In genomic region chr5:66710557-66710956, GRCh38 we compare ENCODE assay signal across 21 cellular contexts.
A peak's percentile ranks its signal among the peaks of the same experiment; 100 is the strongest.
DNase-seq lines count a peak whose midpoint lies in the region; TF ChIP-seq lines count a peak whose summit lies in the region.
"Had no signal": no experiment of that assay in that cellular context is flagged by ENCODE, and none has a peak within 500 bp of the region (broad histone marks: within the 10 kb centered on the region; RNA-seq: fewer than 3 reads in every experiment).

No MANE protein-coding gene starts in this region.

- H3K9ac ChIP-seq in Karpas-422 (ENCODE audit: low read length), result no peak overlapping the region
- H3K9ac ChIP-seq: parathyroid adenoma had no signal

- H3K79me2 ChIP-seq in Karpas-422 (ENCODE audit: low read length), result no peaks in the 10 kb centered on the region
- H3K79me2 ChIP-seq: parathyroid adenoma had no signal

- no peaks in the 10 kb centered on the region for H4K20me1 ChIP-seq in Karpas-422 (ENCODE audit: insufficient read depth, low read depth, low read length)

- H3K9me3 Mint-ChIP-seq in activated CD4-positive, alpha-beta T cell treated with anti-CD3 and anti-CD28 coated beads, Interleukin-2, amount 10 ng/mL, durations not matched to agents 7 days and 5 days, result peaks cover 21% of the 10 kb centered on the region

- H3K36me3 Mint-ChIP-seq in activated CD4-positive, alpha-beta T cell treated with anti-CD3 and anti-CD28 coated beads, Interleukin-2, amount 10 ng/mL, durations not matched to agents 7 days and 5 days (ENCODE audit: low read depth), result peaks cover 2% of the 10 kb centered on the region
- H3K36me3 Mint-ChIP-seq: activated naive CD8-positive, alpha-beta T cell treated with anti-CD3 and anti-CD28 coated beads for 36 hours; naive B cell had no signal

- in situ Hi-C loops in brain microvascular endothelial cell (cut with HindIII; ENCODE audit: low pct_ligation_motif_present, low sequenced_read_pairs), result no loop called here

- H3K27ac Mint-ChIP-seq in activated CD4-positive, alpha-beta T cell treated with anti-CD3 and anti-CD28 coated beads, Interleukin-2, amount 10 ng/mL, durations not matched to agents 7 days and 5 days, result no peak overlapping the region
- H3K27ac Mint-ChIP-seq: activated CD4-positive, alpha-beta T cell treated with anti-CD3 and anti-CD28 coated beads, Interleukin-2, amount 10 ng/mL, durations not matched to agents 24 days and 14 days; activated naive CD8-positive, alpha-beta T cell treated with anti-CD3 and anti-CD28 coated beads for 36 hours; CD4-positive, alpha-beta T cell; H9 had no signal

- H2AFZ ChIP-seq in Karpas-422 (ENCODE audit: low read length), result no peak overlapping the region
- H2AFZ ChIP-seq: parathyroid adenoma had no signal

- no peak overlapping the region for H3K4me3 ChIP-seq in Karpas-422 (ENCODE audit: low read length)
- no peak overlapping the region for H3K4me3 ChIP-seq in brain microvascular endothelial cell (ENCODE audit: low read depth, low read length)
- H3K4me3 ChIP-seq: cardiac muscle cell, vagina had no signal

- peak; percentile 12 for DNase-seq in Karpas-422
- peak; percentile 80 for DNase-seq in brain microvascular endothelial cell
- peak; percentile 75 for DNase-seq in fibroblast of the conjunctiva (ENCODE audit: low read depth)
- DNase-seq in smooth muscle cell of the brain vasculature (ENCODE audit: low read depth, low spot score), result peak; percentile 33
- DNase-seq in NCI-H82 (lab: John Stamatoyannopoulos, UW), result no peak
- no peak for DNase-seq in activated CD4-positive, alpha-beta T cell treated with anti-CD3 and anti-CD28 coated beads, Interleukin-2, amount 10 ng/mL, durations not matched to agents 7 days and 5 days
- no peak for DNase-seq in SW480 (ENCODE audit: low spot score)
- DNase-seq: activated CD4-positive, alpha-beta T cell treated with anti-CD3 and anti-CD28 coated beads, Interleukin-2, amount 10 ng/mL, durations not matched to agents 24 days and 14 days; activated naive CD8-positive, alpha-beta T cell treated with anti-CD3 and anti-CD28 coated beads for 36 hours; CD4-positive, alpha-beta T cell; dermis blood vessel endothelial cell; DMS 273 treated with DMSO at 0.1 percent for 48 hours; H9; left colon; naive B cell; NCI-H1417; stimulated activated CD4-positive, alpha-beta T cell treated with anti-CD3 and anti-CD28 coated beads, Interleukin-1b, Interleukin-23, amount 100 ng/mL, for 48 hours had no signal

- H3K36me3 ChIP-seq in Karpas-422 (ENCODE audit: insufficient read depth, low read length), result no peaks in the 10 kb centered on the region
- H3K36me3 ChIP-seq in brain microvascular endothelial cell (replicated peaks), result no peaks in the 10 kb centered on the region
- H3K36me3 ChIP-seq: cardiac muscle cell, vagina had no signal

- H3K27ac ChIP-seq in Karpas-422 (ENCODE audit: low read length), result no peak overlapping the region
- H3K27ac ChIP-seq in brain microvascular endothelial cell, result no peak overlapping the region
- H3K27ac ChIP-seq: cardiac muscle cell, parathyroid adenoma, vagina, VCaP had no signal

- no peaks in the 10 kb centered on the region for H3K9me2 ChIP-seq in Karpas-422 (replicated peaks; ENCODE audit: insufficient read depth, low read length)

- H3K4me3 Mint-ChIP-seq in activated CD4-positive, alpha-beta T cell treated with anti-CD3 and anti-CD28 coated beads, Interleukin-2, amount 10 ng/mL, durations not matched to agents 7 days and 5 days, result no peak overlapping the region
- H3K4me3 Mint-ChIP-seq: activated CD4-positive, alpha-beta T cell treated with anti-CD3 and anti-CD28 coated beads, Interleukin-2, amount 10 ng/mL, durations not matched to agents 24 days and 14 days; activated naive CD8-positive, alpha-beta T cell treated with anti-CD3 and anti-CD28 coated beads for 36 hours; CD4-positive, alpha-beta T cell; H9; naive B cell had no signal

- POLR2A ChIA-PET in activated CD4-positive, alpha-beta T cell treated with anti-CD3 and anti-CD28 coated beads, Interleukin-2, amount 10 ng/mL, durations not matched to agents 7 days and 5 days (lab: Charles Lee), result no interaction called here

- CTCF ChIA-PET in activated CD4-positive, alpha-beta T cell treated with anti-CD3 and anti-CD28 coated beads, Interleukin-2, amount 10 ng/mL, durations not matched to agents 7 days and 5 days (lab: Charles Lee), result interaction anchor here (0.6 to 1.4 kb wide), 2 partner anchors 402 to 529 kb away, joined by 3 read pairs; no protein-coding TSS in a partner anchor

- no peaks in the 10 kb centered on the region for H3K9me3 ChIP-seq in Karpas-422 (ENCODE audit: low read length)
- H3K9me3 ChIP-seq: vagina had no signal

- no peak for TF ChIP-seq CTCF in brain microvascular endothelial cell (IDR thresholded peaks at IDR 0.05; ENCODE audit: low read depth, low read length, missing control alignments)

- H3K4me1 ChIP-seq in Karpas-422 (ENCODE audit: low read length), result peaks cover 1% of the 10 kb centered on the region; the same call in 1 of the 2 replicates
- H3K4me1 ChIP-seq: parathyroid adenoma, vagina had no signal

- H3K27me3 ChIP-seq in Karpas-422 (ENCODE audit: low read length) (no peaks in the 10 kb centered on the region), brain microvascular endothelial cell (replicated peaks) (no peaks in the 10 kb centered on the region)
- H3K27me3 ChIP-seq: cardiac muscle cell, vagina had no signal

- H3K27me3 Mint-ChIP-seq in activated CD4-positive, alpha-beta T cell treated with anti-CD3 and anti-CD28 coated beads, Interleukin-2, amount 10 ng/mL, durations not matched to agents 7 days and 5 days, result peaks cover 7% of the 10 kb centered on the region

- no peak overlapping the region for H3K4me2 ChIP-seq in Karpas-422 (ENCODE audit: low read depth, low read length, poor library complexity, severe bottlenecking)

- H3K4me1 Mint-ChIP-seq in activated CD4-positive, alpha-beta T cell treated with anti-CD3 and anti-CD28 coated beads, Interleukin-2, amount 10 ng/mL, durations not matched to agents 7 days and 5 days, result peaks cover 9% of the 10 kb centered on the region
- H3K4me1 Mint-ChIP-seq: H9, naive B cell had no signal

Comparison
In these comparisons a context has a peak if more than half of its experiments do, and no peak if none do; other contexts are left out.
1. DNase-seq: peak in Karpas-422 (single experiment), brain microvascular endothelial cell (single experiment), fibroblast of the conjunctiva (single experiment) and smooth muscle cell of the brain vasculature (single experiment); none in NCI-H82 (single experiment), activated CD4-positive, alpha-beta T cell treated with anti-CD3 and anti-CD28 coated beads, Interleukin-2, amount 10 ng/mL, durations not matched to agents 7 days and 5 days (single experiment) and SW480 (single experiment).